ENCODE assay signal across 24 cellular contexts in genomic region chr12:103673487-103673886, GRCh38.
DNase-seq lines count a peak whose midpoint lies in the region; ATAC-seq, FAIRE-seq and TF ChIP-seq lines count a peak whose summit lies in the region.
"Had no signal": no experiment of that assay in that cellular context is flagged by ENCODE, and none has a peak within 500 bp of the region (broad histone marks: within the 10 kb centered on the region; RNA-seq: fewer than 3 reads in every experiment).

No MANE protein-coding gene starts in this region.

- no peak overlapping the region for H3K14ac ChIP-seq in H1 (ENCODE audit: insufficient read length)

- H2BK120ac ChIP-seq in H1 (replicated peaks; ENCODE audit: low read depth, low read length) (no peak overlapping the region), mesendoderm (ENCODE audit: low read depth, low read length) (no peak overlapping the region)

- H3K27ac Mint-ChIP-seq in MCF 10A (ENCODE audit: low read depth, unreplicated experiment), result no peak overlapping the region
- H3K27ac Mint-ChIP-seq: CD4-positive, CD25-positive, alpha-beta regulatory T cell; HFFc6 had no signal

- FAIRE-seq in H1 (lab: Jason Lieb, UNC), result no peak
- FAIRE-seq: D721Med, GM19239, K562 had no signal

- in situ Hi-C loops in transverse colon (cut with MboI; ENCODE audit: low pct_ligation_motif_present in 1 of 4, low pct_unique_long_range_greater_than_20kb in 1 of 4, low sequenced_read_pairs in 3 of 4), result no loop called here

- H2BK15ac ChIP-seq in H1 (ENCODE audit: low read length) (no peak overlapping the region), mesendoderm (replicated peaks; ENCODE audit: low read depth) (no peak overlapping the region)

- TF ChIP-seq RAD21 in H1 (IDR thresholded peaks at IDR 0.05 in 1 of 2, conservative IDR thresholded peaks at IDR 0.05 in 1 of 2; ENCODE audit: low read depth in 2 of 2, low read length in 2 of 2), result no peak

- H3K9me3 ChIP-seq in breast epithelium, result no peaks in the 10 kb centered on the region
- H3K9me3 ChIP-seq in H1 (ENCODE audit: insufficient read depth in 2 of 2, low read depth in 1 of 2, low read length in 1 of 2), result no peaks in the 10 kb centered on the region
- no peaks in the 10 kb centered on the region for H3K9me3 ChIP-seq in transverse colon
- H3K9me3 ChIP-seq: BE2C, HAP-1, MG63 had no signal

- no TSS peak for BruUV-seq in MCF 10A (replicated peaks; lab: Mats Ljungman, UMichigan)

- no peak for TF ChIP-seq EP300 in H1 (IDR thresholded peaks at IDR 0.05; ENCODE audit: borderline replicate concordance in 1 of 2, low read depth in 2 of 2, low read length in 2 of 2)
- TF ChIP-seq EP300 in transverse colon (IDR thresholded peaks at IDR 0.05; ENCODE audit: low read depth), result no peak

- H2BK12ac ChIP-seq in H1 (ENCODE audit: low read depth, low read length), result no peak overlapping the region; the same call in 1 of the 2 replicates

- H2BK5ac ChIP-seq in H1 (ENCODE audit: low read depth, low read length) (no peak overlapping the region), mesendoderm (ENCODE audit: low read length) (peak overlapping the region; percentile 75)

- DNase-seq in breast epithelium (ENCODE audit: low spot score in 2 of 2), result no peak
- no peak for DNase-seq in MCF 10A (ENCODE audit: unreplicated experiment)
- no peak for DNase-seq in H1 (ENCODE audit: low read depth in 1 of 2, low spot score in 2 of 2)
- DNase-seq in mesendoderm, result no peak
- no peak for DNase-seq in transverse colon
- no peak for DNase-seq in NOMO-1 (lab: John Stamatoyannopoulos, UW; ENCODE audit: unreplicated experiment in 2 of 2)
- DNase-seq in activated naive CD4-positive, alpha-beta T cell (lab: John Stamatoyannopoulos, UW), result no peak
- DNase-seq: BE2C; CD4-positive, CD25-positive, alpha-beta regulatory T cell; GM23248; HFFc6; MG63; NCI-H1105 treated with DMSO at 0.1 percent for 48 hours; NCI-H146; NCI-H1930; NCI-H446 treated with DMSO at 0.1 percent for 48 hours; NCI-H526 treated with DMSO at 0.1 percent for 48 hours; SHP77 treated with DMSO at 0.1 percent for 48 hours had no signal

- H2BK20ac ChIP-seq in H1 (ENCODE audit: low read length), result 0 out of 2 replicates have a peak overlapping the region, but pooled peaks have one; percentile 72

- 100% methylated on average over 6 of the region's 6 CpGs; no CpG with 5 or more reads in 1 of the 2 experiments for WGBS in H1 (ENCODE audit: extremely low coverage in 1 of 2, insufficient coverage in 1 of 2, insufficient read length in 1 of 2, insufficient replicate concordance in 2 of 2, low coverage in 1 of 2, low lambda C conversion rate in 2 of 2, missing lambda C conversion rate in 1 of 2), 2 experiments
- no CpG with 5 or more reads among the region's 6 CpGs for WGBS in mesendoderm (ENCODE audit: extremely low coverage, insufficient coverage, low lambda C conversion rate)
- 79 to 100% methylated on average over 2 to 6 of the region's 6 CpGs for WGBS in transverse colon (ENCODE audit: low coverage in 1 of 2), 2 donors

- H3K23ac ChIP-seq in H1 (ENCODE audit: insufficient read length) (no peak overlapping the region), mesendoderm (ENCODE audit: low read length) (no peak overlapping the region)

- no peak for ATAC-seq in HG02610 (IDR thresholded peaks at IDR 0.05; ENCODE audit: unreplicated experiment)

- no peak overlapping the region for H4K91ac ChIP-seq in H1 (replicated peaks; ENCODE audit: insufficient read length, low read length)

- POLR2A ChIA-PET in MCF 10A (lab: Yijun Ruan, JAX), result interaction anchor here (0.7 kb wide), 1 partner anchor 280 kb away, joined by 3 read pairs; no protein-coding TSS in a partner anchor
- POLR2A ChIA-PET in H1 (lab: Charles Lee; ENCODE audit: partially characterized antibody), result no interaction called here

- H2AK5ac ChIP-seq in H1 (ENCODE audit: low read depth, low read length), result no peak overlapping the region
- H2AK5ac ChIP-seq in mesendoderm (ENCODE audit: low read length), result no peak overlapping the region

- H3K4me2 ChIP-seq in H1 (ENCODE audit: insufficient read depth in 1 of 2, low read depth in 2 of 2, low read length in 2 of 2), result no peak overlapping the region
- no peak overlapping the region for H3K4me2 ChIP-seq in mesendoderm (ENCODE audit: low read length)

- H3K56ac ChIP-seq in H1 (replicated peaks; ENCODE audit: insufficient read length, low read depth, low read length), result no peak overlapping the region
- peak overlapping the region; percentile 29 for H3K56ac ChIP-seq in mesendoderm (ENCODE audit: low read length)

- H3K79me2 ChIP-seq in H1 (ENCODE audit: control insufficient read depth in 1 of 2, insufficient read depth in 2 of 2, low read length in 2 of 2), result no peaks in the 10 kb centered on the region
- H3K79me2 ChIP-seq in mesendoderm (ENCODE audit: control insufficient read depth, insufficient read depth, low read length), result no peaks in the 10 kb centered on the region

- H4K8ac ChIP-seq in H1 (ENCODE audit: extremely low read depth, insufficient read depth, low read length) (no peak overlapping the region; the same call in 1 of the 2 replicates), mesendoderm (ENCODE audit: low read depth, low read length) (no peak overlapping the region)

- H3K4ac ChIP-seq in H1 (replicated peaks; ENCODE audit: insufficient read length, low read depth, low read length) (no peak overlapping the region), mesendoderm (ENCODE audit: low read depth, low read length) (no peak overlapping the region)

- H3K36me3 ChIP-seq in breast epithelium, result no peaks in the 10 kb centered on the region
- H3K36me3 ChIP-seq in H1 (ENCODE audit: control insufficient read depth in 2 of 4, insufficient read depth in 4 of 4, low read length in 3 of 4), result no peaks in the 10 kb centered on the region
- H3K36me3 ChIP-seq in mesendoderm (ENCODE audit: control insufficient read depth, insufficient read depth, low read length), result no peaks in the 10 kb centered on the region
- no peaks in the 10 kb centered on the region for H3K36me3 ChIP-seq in transverse colon
- H3K36me3 ChIP-seq: BE2C, HAP-1, MG63 had no signal

- H3K9me3 Mint-ChIP-seq in MCF 10A (ENCODE audit: unreplicated experiment), result no peaks in the 10 kb centered on the region
- H3K9me3 Mint-ChIP-seq: CD4-positive, CD25-positive, alpha-beta regulatory T cell; HFFc6 had no signal

- H3K18ac ChIP-seq in H1 (ENCODE audit: extremely low read depth, low read length), result no peak overlapping the region
- no peak overlapping the region for H3K18ac ChIP-seq in mesendoderm (ENCODE audit: low read length)

- intact Hi-C loops in breast epithelium (cut with DNase I; ENCODE audit: low total_unique reads) (no loop called here), MCF 10A (cut with micrococcal nuclease) (no loop called here), transverse colon (cut with DNase I; ENCODE audit: low total_unique reads) (no loop called here)

- TF ChIP-seq CTCF in breast epithelium (IDR thresholded peaks at IDR 0.05) (no peak), MCF 10A (IDR thresholded peaks at IDR 0.05; ENCODE audit: unreplicated experiment) (no peak), H1 (IDR thresholded peaks at IDR 0.05; ENCODE audit: control extremely low read depth in 1 of 3, insufficient read depth in 1 of 3, low read depth in 1 of 3, low read length in 3 of 3) (no peak), transverse colon (IDR thresholded peaks at IDR 0.05) (no peak)

- H3K79me1 ChIP-seq in H1 (ENCODE audit: low read depth, low read length), result no peaks in the 10 kb centered on the region
- no peaks in the 10 kb centered on the region for H3K79me1 ChIP-seq in mesendoderm (ENCODE audit: low read length)

- H4K20me1 ChIP-seq in H1 (replicated peaks in 1 of 2; ENCODE audit: control insufficient read depth in 1 of 2, insufficient read depth in 2 of 2, low read length in 2 of 2), result no peaks in the 10 kb centered on the region

- H3K4me3 Mint-ChIP-seq in MCF 10A (ENCODE audit: unreplicated experiment), result no peak overlapping the region
- H3K4me3 Mint-ChIP-seq: CD4-positive, CD25-positive, alpha-beta regulatory T cell; HFFc6 had no signal

- H3K36me3 Mint-ChIP-seq in MCF 10A (ENCODE audit: insufficient read depth, unreplicated experiment), result no peaks in the 10 kb centered on the region
- H3K36me3 Mint-ChIP-seq: CD4-positive, CD25-positive, alpha-beta regulatory T cell had no signal

- H3K4me1 ChIP-seq in breast epithelium (no peaks in the 10 kb centered on the region), H1 (replicated peaks in 1 of 4; ENCODE audit: control insufficient read depth in 3 of 4, insufficient read depth in 4 of 4, low read length in 3 of 4) (peaks cover 0 to 4% (median 4%) of the 10 kb centered on the region in 4 experiments; a peak in 4 of 7 replicates), mesendoderm (ENCODE audit: control insufficient read depth, low read depth, low read length) (no peaks in the 10 kb centered on the region), transverse colon (peaks cover 4 to 63% (median 26%) of the 10 kb centered on the region in 4 donors)
- H3K4me1 ChIP-seq: BE2C, HAP-1 had no signal

- no peaks in the 10 kb centered on the region for H3K27me3 ChIP-seq in breast epithelium
- no peaks in the 10 kb centered on the region for H3K27me3 ChIP-seq in H1 (replicated peaks in 1 of 4; ENCODE audit: control insufficient read depth in 3 of 4, extremely low read depth in 1 of 4, insufficient read depth in 3 of 4, low read length in 3 of 4)
- H3K27me3 ChIP-seq in mesendoderm (ENCODE audit: insufficient read depth, low read length, poor library complexity), result no peaks in the 10 kb centered on the region
- no peaks in the 10 kb centered on the region for H3K27me3 ChIP-seq in transverse colon
- H3K27me3 ChIP-seq: BE2C, MG63 had no signal

- H4K5ac ChIP-seq in H1 (ENCODE audit: insufficient read length, low read depth, low read length), result no peak overlapping the region
- H4K5ac ChIP-seq in mesendoderm (ENCODE audit: low read length), result no peak overlapping the region

- no peak overlapping the region for H2AFZ ChIP-seq in H1 (ENCODE audit: low read length)
- H2AFZ ChIP-seq: GM23248 had no signal

- CTCF ChIA-PET in MCF 10A (lab: Yijun Ruan, JAX) (no interaction called here), H1 (lab: Charles Lee; ENCODE audit: partially characterized antibody) (interaction anchor here (1.0 to 1.9 kb wide), 2 partner anchors 34 to 41 kb away, joined by 3 to 5 read pairs; no protein-coding TSS in a partner anchor)

- H3K27me3 Mint-ChIP-seq in MCF 10A (ENCODE audit: insufficient read depth, unreplicated experiment), result no peaks in the 10 kb centered on the region

- peak overlapping the region; percentile 63 to 68 for H3K27ac ChIP-seq in breast epithelium
- no peak overlapping the region for H3K27ac ChIP-seq in H1 (ENCODE audit: low read depth, low read length)
- H3K27ac ChIP-seq in mesendoderm (ENCODE audit: low read depth, low read length), result no peak overlapping the region
- peak overlapping the region; percentile 48 to 73 (median 67) for H3K27ac ChIP-seq in transverse colon
- H3K27ac ChIP-seq: 22Rv1, GM23248 had no signal

- TF ChIP-seq POLR2A in breast epithelium (IDR thresholded peaks at IDR 0.05), result no peak
- no peak for TF ChIP-seq POLR2A in H1 (IDR thresholded peaks at IDR 0.05; ENCODE audit: control extremely low read depth in 1 of 2, low read depth in 2 of 2, low read length in 2 of 2)
- no peak for TF ChIP-seq POLR2A in transverse colon (IDR thresholded peaks at IDR 0.05)

- H3K9ac ChIP-seq in H1 (replicated peaks in 1 of 4; ENCODE audit: extremely low read depth in 1 of 4, low read depth in 3 of 4, low read length in 3 of 4) (no peak overlapping the region), mesendoderm (ENCODE audit: low read length) (no peak overlapping the region)
- H3K9ac ChIP-seq: GM23248 had no signal

- H3K4me3 ChIP-seq in breast epithelium (no peak overlapping the region), H1 (ENCODE audit: extremely low read depth in 1 of 4, insufficient read depth in 2 of 4, low read depth in 3 of 4, low read length in 4 of 4) (no peak overlapping the region), mesendoderm (ENCODE audit: low read length) (no peak overlapping the region), transverse colon (no peak overlapping the region)
- H3K4me3 ChIP-seq: GM23248, HAP-1, K562, MG63 had no signal

- no peaks in the 10 kb centered on the region for H3K23me2 ChIP-seq in H1 (ENCODE audit: low read depth, low read length)

- no peaks in the 10 kb centered on the region for H3K4me1 Mint-ChIP-seq in MCF 10A (ENCODE audit: insufficient read depth, unreplicated experiment)
- H3K4me1 Mint-ChIP-seq: CD4-positive, CD25-positive, alpha-beta regulatory T cell had no signal

Comparison
In these comparisons a context has a peak if more than half of its experiments do, and no peak if none do; other contexts are left out.
1. H3K27ac ChIP-seq: peak in breast epithelium (2 of 2) and transverse colon (4 of 4); none in H1 (single experiment) and mesendoderm (single experiment).